ENCODE assay signal across 12 cellular contexts in the genomic region with DNA sequence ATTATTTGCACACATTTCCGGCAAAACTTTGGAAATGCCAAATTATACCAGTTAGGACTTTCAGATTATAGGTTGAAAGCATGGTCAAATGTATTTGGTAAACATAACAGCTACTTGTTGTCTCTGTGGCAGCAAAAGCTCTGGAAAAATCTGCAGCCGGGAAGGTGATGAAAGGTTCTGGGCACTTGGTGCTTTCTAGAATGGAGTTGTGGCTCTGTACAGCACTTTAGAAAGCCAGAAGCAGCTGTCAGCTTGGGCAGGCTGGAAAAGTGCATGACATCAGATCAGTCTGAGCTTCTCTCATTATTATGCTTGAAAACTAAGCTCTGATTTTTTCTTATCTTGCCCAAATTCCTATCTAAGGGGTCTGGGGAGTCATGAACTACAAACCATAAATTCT.
A peak's percentile ranks its signal among the peaks of the same experiment; 100 is the strongest.
DNase-seq lines count a peak whose midpoint lies in the region; ATAC-seq and TF ChIP-seq lines count a peak whose summit lies in the region.
"Had no signal": no experiment of that assay in that cellular context is flagged by ENCODE, and none has a peak within 500 bp of the region (broad histone marks: within the 10 kb centered on the region; RNA-seq: fewer than 3 reads in every experiment).

No MANE protein-coding gene starts in this region.

- no peaks in the 10 kb centered on the region for H3K79me2 ChIP-seq in GM23338 (replicated peaks; ENCODE audit: insufficient read depth)

- H3K4me1 ChIP-seq in GM23338 (ENCODE audit: insufficient read depth) (peaks cover 15% of the 10 kb centered on the region), HUES6 (ENCODE audit: control insufficient read depth, insufficient read depth, low read length) (peaks cover 15% of the 10 kb centered on the region), heart right ventricle (peaks cover 0 to 6% (median 0%) of the 10 kb centered on the region in 9 donors)
- H3K4me1 ChIP-seq: A549 had no signal

- no peak overlapping the region for H3K9ac ChIP-seq in HUES6 (ENCODE audit: low read length)

- peaks cover 16% of the 10 kb centered on the region for H3K36me3 Mint-ChIP-seq in GM23338 (ENCODE audit: low read depth)
- H3K36me3 Mint-ChIP-seq in mesothelial cell of epicardium, result peaks cover 1% of the 10 kb centered on the region
- H3K36me3 Mint-ChIP-seq: CD14-positive monocyte; CD8-positive, alpha-beta T cell had no signal

- DNase-seq in GM23338 (ENCODE audit: low spot score) (no peak), heart right ventricle (peak; percentile 13 to 23), mesothelial cell of epicardium (ENCODE audit: low spot score in 2 of 2, unreplicated experiment in 2 of 2) (no peak), AG08395 (ENCODE audit: low spot score) (no peak), DMS53 (lab: John Stamatoyannopoulos, UW) (no peak)
- DNase-seq: CD8-positive, alpha-beta T cell; COR-L47 had no signal

- no peak overlapping the region for H3K27ac ChIP-seq in GM23338 (ENCODE audit: low read depth)
- H3K27ac ChIP-seq in HUES6 (ENCODE audit: low read depth, low read length), result peak overlapping the region; percentile 15; the same call in 1 of the 2 replicates
- H3K27ac ChIP-seq in heart right ventricle, result no peak overlapping the region
- H3K27ac ChIP-seq: A549, HL-60 had no signal

- TF ChIP-seq CTCF in GM23338 (conservative IDR thresholded peaks at IDR 0.05; ENCODE audit: low read depth in 2 of 2) (no peak), heart right ventricle (IDR thresholded peaks at IDR 0.05) (no peak), mesothelial cell of epicardium (IDR thresholded peaks at IDR 0.05; ENCODE audit: unreplicated experiment) (no peak)

- intact Hi-C loops in heart right ventricle (cut with DNase I), result no loop called here

- no peaks in the 10 kb centered on the region for H4K20me1 ChIP-seq in GM23338 (replicated peaks; ENCODE audit: insufficient read depth)

- ATAC-seq in GM23338 (no peak), heart right ventricle (peak in 7 of 8 donors; percentile 48 to 92 (median 81))
- ATAC-seq: A549; CD8-positive, alpha-beta T cell; HCT116 had no signal

- H3K36me3 ChIP-seq in GM23338 (ENCODE audit: insufficient read depth) (no peaks in the 10 kb centered on the region), HUES6 (ENCODE audit: control insufficient read depth, insufficient read depth, low read length) (no peaks in the 10 kb centered on the region), heart right ventricle (no peaks in the 10 kb centered on the region)

- H3F3A ChIP-seq in GM23338 (replicated peaks; ENCODE audit: low read depth), result no peaks in the 10 kb centered on the region

- WGBS in heart right ventricle, 2 donors, result 66 to 69% methylated on average over 2 of the region's 2 CpGs

- no peak overlapping the region for H3K4me3 ChIP-seq in GM23338
- H3K4me3 ChIP-seq in HUES6 (ENCODE audit: low read depth, low read length), result no peak overlapping the region
- H3K4me3 ChIP-seq in heart right ventricle, result no peak overlapping the region
- H3K4me3 ChIP-seq: A549 had no signal

- H3K9me3 ChIP-seq in HUES6 (ENCODE audit: control insufficient read depth, insufficient read depth, low read depth, low read length), result peaks cover 12% of the 10 kb centered on the region
- H3K9me3 ChIP-seq in heart right ventricle, result peaks cover 0 to 12% (median 0%) of the 10 kb centered on the region in 11 donors

- H3K9me3 Mint-ChIP-seq in GM23338 (peaks cover 31% of the 10 kb centered on the region), mesothelial cell of epicardium (peaks cover 27% of the 10 kb centered on the region)

- no peak overlapping the region for H3K4me3 Mint-ChIP-seq in GM23338
- H3K4me3 Mint-ChIP-seq in mesothelial cell of epicardium, result no peak overlapping the region
- H3K4me3 Mint-ChIP-seq: CD14-positive monocyte; CD8-positive, alpha-beta T cell had no signal

- H3K4me1 Mint-ChIP-seq in GM23338 (peaks cover 8% of the 10 kb centered on the region), mesothelial cell of epicardium (peaks cover 29% of the 10 kb centered on the region)
- H3K4me1 Mint-ChIP-seq: CD14-positive monocyte had no signal

- H3K27me3 Mint-ChIP-seq in GM23338 (ENCODE audit: insufficient read depth, low read depth, poor library complexity) (peaks cover 4% of the 10 kb centered on the region), mesothelial cell of epicardium (ENCODE audit: low read depth) (no peaks in the 10 kb centered on the region)

- H2AFZ ChIP-seq in GM23338, result peak overlapping the region; percentile 1; the same call in 1 of the 2 replicates

- peaks cover 4% of the 10 kb centered on the region; the same call in 1 of the 2 replicates for H3K9me2 ChIP-seq in GM23338 (ENCODE audit: insufficient read depth)

- no peak overlapping the region for H3K27ac Mint-ChIP-seq in GM23338
- H3K27ac Mint-ChIP-seq in mesothelial cell of epicardium, result peak overlapping the region; percentile 56
- H3K27ac Mint-ChIP-seq: CD14-positive monocyte; CD8-positive, alpha-beta T cell had no signal

- H3K27me3 ChIP-seq in GM23338 (ENCODE audit: insufficient read depth) (no peaks in the 10 kb centered on the region), HUES6 (ENCODE audit: control insufficient read depth, insufficient read depth, low read length) (no peaks in the 10 kb centered on the region), heart right ventricle (no peaks in the 10 kb centered on the region)

- H3K4me2 ChIP-seq in GM23338, result no peak overlapping the region
- H3K4me2 ChIP-seq: A549 had no signal

TF ChIP-seq in GM23338, 12 proteins besides CTCF, POLR2A, EP300 and RAD21 (continues in another document):
- TF ChIP-seq ZNF331 (CRISPR knock-in tag; IDR thresholded peaks at IDR 0.05; ENCODE audit: low read depth) (no peak), JUNB (IDR thresholded peaks at IDR 0.05; ENCODE audit: unreplicated experiment) (no peak), EZH2 (IDR thresholded peaks at IDR 0.05; ENCODE audit: low read depth, unreplicated experiment) (no peak), ZNF114 (CRISPR knock-in tag; IDR thresholded peaks at IDR 0.05) (no peak), ETS1 (IDR thresholded peaks at IDR 0.05) (no peak), NANOG (IDR thresholded peaks at IDR 0.05; ENCODE audit: borderline replicate concordance) (no peak), POLR2AphosphoS5 (IDR thresholded peaks at IDR 0.05; ENCODE audit: low read depth) (no peak), CREB1 (CRISPR knock-in tag; IDR thresholded peaks at IDR 0.05; ENCODE audit: low read depth) (no peak), STAT1 (IDR thresholded peaks at IDR 0.05; ENCODE audit: unreplicated experiment) (no peak)

Comparison
In these comparisons a context has a peak if more than half of its experiments do, and no peak if none do; other contexts are left out.
1. DNase-seq: peak in heart right ventricle (2 of 2); none in GM23338 (single experiment), mesothelial cell of epicardium (0 of 2), AG08395 (single experiment) and DMS53 (single experiment).